15 cellular contexts compared by ENCODE assay signal in the genomic region with DNA sequence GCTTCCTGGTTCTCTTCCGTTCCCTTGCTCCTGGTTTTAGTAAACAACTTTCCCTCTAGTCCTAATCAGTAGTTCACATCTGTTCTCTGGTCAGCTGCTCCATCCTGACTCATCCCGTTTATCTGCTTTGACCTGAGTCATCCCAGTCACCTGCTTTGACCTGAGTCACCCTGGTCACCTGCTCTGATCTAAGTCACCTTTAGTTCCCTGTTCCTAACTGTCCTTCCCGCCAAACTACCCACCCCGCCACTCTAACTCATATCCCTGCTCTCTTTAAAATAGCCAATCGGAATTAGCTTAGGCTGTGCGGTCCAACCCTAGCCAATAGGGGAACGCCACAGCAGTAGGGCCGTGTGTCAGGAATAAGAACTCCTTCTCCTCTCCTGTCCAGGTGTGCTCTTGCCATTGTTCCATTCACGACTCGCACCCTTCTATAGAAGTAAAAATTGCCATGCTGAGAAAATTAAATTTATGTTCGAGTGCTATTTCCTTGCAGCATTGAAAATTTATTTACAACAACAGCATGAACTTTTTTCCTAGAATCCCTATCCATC. TPM values are rescaled to one million over a fixed set of nuclear protein-coding genes. Genes with fewer than 3 reads are reported as not detected.
DNase-seq lines count a peak whose midpoint lies in the region; ATAC-seq and TF ChIP-seq lines count a peak whose summit lies in the region.
"Had no signal": no experiment of that assay in that cellular context is flagged by ENCODE, and none has a peak within 500 bp of the region (broad histone marks: within the 10 kb centered on the region; RNA-seq: fewer than 3 reads in every experiment).

No MANE protein-coding gene starts in this region.

- H3K4ac ChIP-seq in H9 (ENCODE audit: low read depth, low read length): no peak overlapping the region

- no peaks in the 10 kb centered on the region for H3K9me3 ChIP-seq in H9 (ENCODE audit: control insufficient read depth, low read depth, low read length)

- no peak overlapping the region for H2AFZ ChIP-seq in H9 (ENCODE audit: low read length)

- H2BK120ac ChIP-seq in H9 (ENCODE audit: low read depth, low read length, poor library complexity, severe bottlenecking): no peak overlapping the region

- TF ChIP-seq CTCF in H9 (conservative IDR thresholded peaks at IDR 0.05) (no peak), RWPE1 (conservative IDR thresholded peaks at IDR 0.05; ENCODE audit: low read depth) (no peak), GM10266 (IDR thresholded peaks at IDR 0.05; ENCODE audit: control insufficient read depth, insufficient read depth, low read depth, missing control alignments) (no peak)

- H3K27ac Mint-ChIP-seq in H9: peak overlapping the region in 1 of 3 experiments; percentile 5; a peak in 1 of 7 replicates

- DNase-seq in H9 (peak; percentile 52), RWPE1 (ENCODE audit: low spot score) (peak; percentile 32), renal cortical epithelial cell (ENCODE audit: low read depth) (peak; percentile 40), NCI-H69 (lab: John Stamatoyannopoulos, UW) (no peak), NCI-H526 treated with DMSO at 0.1 percent for 48 hours (lab: John Stamatoyannopoulos, UW) (no peak), GM10266 (ENCODE audit: extremely low spot score) (no peak), anterior cingulate cortex (lab: John Stamatoyannopoulos, UW) (no peak)
- DNase-seq: activated CD8-positive, alpha-beta memory T cell treated with anti-CD3 and anti-CD28 coated beads for 24 hours; DMS153; NCI-H1436 treated with DMSO at 0.1 percent for 48 hours; stimulated activated CD4-positive, alpha-beta T cell treated with anti-CD3 and anti-CD28 coated beads, Interleukin-2, amount 100 ng/mL, for 24 hours; stimulated activated naive CD8-positive, alpha-beta T cell treated with anti-CD3 and anti-CD28 coated beads, Interleukin-15, amount 100 ng/mL, for 72 hours; T-helper 17 cell had no signal

- no peak overlapping the region for H4K8ac ChIP-seq in H9 (replicated peaks; ENCODE audit: insufficient read length, low read depth, low read length)

- H3T11ph ChIP-seq in H9 (ENCODE audit: low read length): no peak overlapping the region

- H3K9ac ChIP-seq in H9 (ENCODE audit: extremely low read depth, insufficient read length, low read length): no peak overlapping the region

- H3K4me2 ChIP-seq in H9 (ENCODE audit: insufficient read depth, insufficient read length, low read length): no peak overlapping the region

- H4K5ac ChIP-seq in H9 (ENCODE audit: insufficient read length, low read depth, low read length): no peak overlapping the region

- ATAC-seq in esophagus mucosa: peak; percentile 60
- ATAC-seq: stimulated activated naive CD8-positive, alpha-beta T cell treated with anti-CD3 and anti-CD28 coated beads, Interleukin-15, amount 100 ng/mL, for 72 hours; T-helper 17 cell had no signal

- no peaks in the 10 kb centered on the region for H3K9me3 Mint-ChIP-seq in H9

- no peak overlapping the region for H4K91ac ChIP-seq in H9 (ENCODE audit: insufficient read length, low read depth, low read length)

- no peak overlapping the region for H3K23ac ChIP-seq in H9 (ENCODE audit: insufficient read length, low read depth, low read length)

- CTCF ChIA-PET in RWPE1 (lab: Yijun Ruan, JAX): no interaction called here

- no peaks in the 10 kb centered on the region for H4K20me1 ChIP-seq in H9 (ENCODE audit: control insufficient read depth, insufficient read depth, insufficient read length)

- no peaks in the 10 kb centered on the region; a peak in 2 of 7 replicates for H3K36me3 Mint-ChIP-seq in H9 (ENCODE audit: insufficient read depth in 1 of 3, low read depth in 3 of 3)

- H2BK12ac ChIP-seq in H9 (ENCODE audit: insufficient read length, low read depth, low read length): no peak overlapping the region

- H3K27ac ChIP-seq in H9 (ENCODE audit: insufficient read length, low read depth, low read length) (no peak overlapping the region), RWPE1 (no peak overlapping the region)

- H3K18ac ChIP-seq in H9 (ENCODE audit: insufficient read length, low read depth, low read length): no peak overlapping the region

- no peak overlapping the region for H2BK20ac ChIP-seq in H9 (ENCODE audit: low read depth, low read length, poor library complexity, severe bottlenecking)

- H3K56ac ChIP-seq in H9 (ENCODE audit: insufficient read length, low read depth, low read length): no peak overlapping the region

- H3K23me2 ChIP-seq in H9 (ENCODE audit: insufficient read length, low read depth, low read length, poor library complexity, severe bottlenecking): no peaks in the 10 kb centered on the region

- H2BK15ac ChIP-seq in H9 (ENCODE audit: low read depth, low read length): no peak overlapping the region

- H2BK5ac ChIP-seq in H9 (ENCODE audit: insufficient read length, low read length): no peak overlapping the region

- peaks cover 21% of the 10 kb centered on the region for H3K27me3 Mint-ChIP-seq in H9 (ENCODE audit: low read depth)
- H3K27me3 Mint-ChIP-seq: stimulated activated naive CD8-positive, alpha-beta T cell treated with anti-CD3 and anti-CD28 coated beads, Interleukin-15, amount 100 ng/mL, for 72 hours; T-helper 17 cell had no signal

- WGBS in H9 (ENCODE audit: extremely low coverage, insufficient read length, low lambda C conversion rate): no CpG with 5 or more reads among the region's 11 CpGs

- H3K4me3 Mint-ChIP-seq in H9: no peak overlapping the region

- POLR2A ChIA-PET in RWPE1 (lab: Yijun Ruan, JAX; ENCODE audit: low non-redundant PET): no interaction called here

- no peaks in the 10 kb centered on the region for H3K79me1 ChIP-seq in H9 (ENCODE audit: insufficient read depth, low read depth, low read length, poor library complexity, severe bottlenecking)

- H3K4me1 ChIP-seq in H9 (ENCODE audit: insufficient read depth, low read length): peaks cover 2% of the 10 kb centered on the region

- no peaks in the 10 kb centered on the region for H3K27me3 ChIP-seq in H9 (ENCODE audit: insufficient read depth, low read length)

- H2AK5ac ChIP-seq in H9 (ENCODE audit: insufficient read length, low read length): no peak overlapping the region

- no peak overlapping the region for H3K14ac ChIP-seq in H9 (ENCODE audit: insufficient read depth, low read length)

- H3K79me2 ChIP-seq in H9 (ENCODE audit: insufficient read depth, low read length): no peaks in the 10 kb centered on the region

- H3K4me1 Mint-ChIP-seq in H9: peaks cover 17 to 24% of the 10 kb centered on the region in 2 experiments

RNA-seq across cellular contexts. Expression of gene ANKRD33, which starts 3.1 kb away (rescaled TPM):
- total RNA-seq in H9 (2021) (0.61 and 0.81 TPM in 2 replicates), esophagus mucosa (not detected), renal cortical epithelial cell (not detected in 2 replicates)
- total RNA-seq: esophagus muscularis mucosa, T-helper 17 cell had no signal

RNA-seq across cellular contexts. Expression of gene ACVRL1, which starts 22.6 kb away (rescaled TPM):
- total RNA-seq in H9 (2021) (not detected in 2 replicates), esophagus mucosa (4.9 TPM), renal cortical epithelial cell (2.1 and 3.5 TPM in 2 replicates)
- total RNA-seq: T-helper 17 cell had no signal

RNA-seq across cellular contexts. Expression of gene FIGNL2, which starts 36.2 kb away (rescaled TPM):
- total RNA-seq in H9 (2021) (19.5 and 19.7 TPM in 2 replicates), esophagus mucosa (0.16 TPM), renal cortical epithelial cell (0.52 and 5.5 TPM in 2 replicates)

Comparison
In these comparisons a context has a peak if more than half of its experiments do, and no peak if none do; other contexts are left out.
1. DNase-seq: peak in H9 (single experiment), RWPE1 (single experiment) and renal cortical epithelial cell (single experiment); none in NCI-H69 (single experiment), NCI-H526 treated with DMSO at 0.1 percent for 48 hours (single experiment), GM10266 (single experiment) and anterior cingulate cortex (0 of 58).